Comparison of ENCODE assay signal across 10 cellular contexts in genomic region chr6:134318396-134319281, GRCh38. TPM values are rescaled to one million over a fixed set of nuclear protein-coding genes. Genes with fewer than 3 reads are reported as not detected.
DNase-seq lines count a peak whose midpoint lies in the region; ATAC-seq and TF ChIP-seq lines count a peak whose summit lies in the region.
"Had no signal": no experiment of that assay in that cellular context is flagged by ENCODE, and none has a peak within 500 bp of the region (broad histone marks: within the 10 kb centered on the region; RNA-seq: fewer than 3 reads in every experiment).

No MANE protein-coding gene starts in this region.

- peak overlapping the region; percentile 14 for H3K27ac Mint-ChIP-seq in activated naive CD4-positive, alpha-beta T cell treated with anti-CD3 and anti-CD28 coated beads for 36 hours
- H3K27ac Mint-ChIP-seq in activated T-helper 2 cell treated with anti-CD3 and anti-CD28 coated beads, Interferon-gamma antibody, Interleukin-2, Interleukin-4, amounts not matched to agents 10 μg/mL and 5 μg/mL and 100 μg/mL, durations not matched to agents 14 hours and 24 hours and 36 hours = no peak overlapping the region

- H3K27ac ChIP-seq in suprapubic skin = no peak overlapping the region

- peak overlapping the region; percentile 54 for H3K4me3 ChIP-seq in suprapubic skin

- H3K27me3 Mint-ChIP-seq in activated naive CD4-positive, alpha-beta T cell treated with anti-CD3 and anti-CD28 coated beads for 36 hours (ENCODE audit: low read depth) = peaks cover 21% of the 10 kb centered on the region
- H3K27me3 Mint-ChIP-seq in activated T-helper 2 cell treated with anti-CD3 and anti-CD28 coated beads, Interferon-gamma antibody, Interleukin-2, Interleukin-4, amounts not matched to agents 10 μg/mL and 5 μg/mL and 100 μg/mL, durations not matched to agents 14 hours and 24 hours and 36 hours (ENCODE audit: low read depth) = peaks cover 39% of the 10 kb centered on the region

- CTCF ChIA-PET in activated naive CD4-positive, alpha-beta T cell treated with anti-CD3 and anti-CD28 coated beads for 36 hours (lab: Charles Lee) = interaction anchor here (0.7 to 2.3 kb wide), 4 partner anchors 10 to 87 kb away, joined by 3 to 9 read pairs (median 4); no protein-coding TSS in a partner anchor

- 51% methylated on average over 5 of the region's 5 CpGs for WGBS in suprapubic skin

- no peaks in the 10 kb centered on the region for H3K36me3 ChIP-seq in suprapubic skin

- no peak for TF ChIP-seq CTCF in suprapubic skin (IDR thresholded peaks at IDR 0.05)

- H3K4me1 Mint-ChIP-seq in activated naive CD4-positive, alpha-beta T cell treated with anti-CD3 and anti-CD28 coated beads for 36 hours (ENCODE audit: low read depth) = peaks cover 29% of the 10 kb centered on the region
- peaks cover 19% of the 10 kb centered on the region for H3K4me1 Mint-ChIP-seq in activated T-helper 2 cell treated with anti-CD3 and anti-CD28 coated beads, Interferon-gamma antibody, Interleukin-2, Interleukin-4, amounts not matched to agents 10 μg/mL and 5 μg/mL and 100 μg/mL, durations not matched to agents 14 hours and 24 hours and 36 hours (ENCODE audit: low read depth)

- no peak for ATAC-seq in GM19328 (IDR thresholded peaks at IDR 0.05; ENCODE audit: unreplicated experiment)
- no peak for ATAC-seq in GM21515 (IDR thresholded peaks at IDR 0.05; ENCODE audit: unreplicated experiment)

- peaks cover 4% of the 10 kb centered on the region for H3K36me3 Mint-ChIP-seq in activated naive CD4-positive, alpha-beta T cell treated with anti-CD3 and anti-CD28 coated beads for 36 hours (ENCODE audit: low read depth)
- H3K36me3 Mint-ChIP-seq in activated T-helper 2 cell treated with anti-CD3 and anti-CD28 coated beads, Interferon-gamma antibody, Interleukin-2, Interleukin-4, amounts not matched to agents 10 μg/mL and 5 μg/mL and 100 μg/mL, durations not matched to agents 14 hours and 24 hours and 36 hours (ENCODE audit: low read depth) = no peaks in the 10 kb centered on the region

- TF ChIP-seq POLR2A in suprapubic skin (IDR thresholded peaks at IDR 0.05) = no peak

- TF ChIP-seq EP300 in suprapubic skin (IDR thresholded peaks at IDR 0.05) = no peak

- peak overlapping the region; percentile 85 for H3K4me3 Mint-ChIP-seq in activated naive CD4-positive, alpha-beta T cell treated with anti-CD3 and anti-CD28 coated beads for 36 hours
- peak overlapping the region; percentile 85 for H3K4me3 Mint-ChIP-seq in activated T-helper 2 cell treated with anti-CD3 and anti-CD28 coated beads, Interferon-gamma antibody, Interleukin-2, Interleukin-4, amounts not matched to agents 10 μg/mL and 5 μg/mL and 100 μg/mL, durations not matched to agents 14 hours and 24 hours and 36 hours (ENCODE audit: low read depth)

- intact Hi-C loops in activated naive CD4-positive, alpha-beta T cell treated with anti-CD3 and anti-CD28 coated beads for 36 hours (cut with micrococcal nuclease) = loop anchor here (2.0 kb wide), 1 partner anchor 42 kb away; no protein-coding TSS in a partner anchor
- intact Hi-C loops in activated T-helper 2 cell treated with anti-CD3 and anti-CD28 coated beads, Interferon-gamma antibody, Interleukin-2, Interleukin-4, amounts not matched to agents 10 μg/mL and 5 μg/mL and 100 μg/mL, durations not matched to agents 14 hours and 24 hours and 36 hours (cut with micrococcal nuclease) = no loop called here

- peaks cover 6% of the 10 kb centered on the region for H3K9me3 Mint-ChIP-seq in activated naive CD4-positive, alpha-beta T cell treated with anti-CD3 and anti-CD28 coated beads for 36 hours
- H3K9me3 Mint-ChIP-seq in activated T-helper 2 cell treated with anti-CD3 and anti-CD28 coated beads, Interferon-gamma antibody, Interleukin-2, Interleukin-4, amounts not matched to agents 10 μg/mL and 5 μg/mL and 100 μg/mL, durations not matched to agents 14 hours and 24 hours and 36 hours = peaks cover 10% of the 10 kb centered on the region

- H3K9me3 ChIP-seq in suprapubic skin = no peaks in the 10 kb centered on the region

- no peak for DNase-seq in activated naive CD4-positive, alpha-beta T cell treated with anti-CD3 and anti-CD28 coated beads for 36 hours
- no peak for DNase-seq in activated naive CD4-positive, alpha-beta T cell treated with anti-CD3 and anti-CD28 coated beads, Interleukin-2, amount 50 U/mL, for 16 hours
- no peak for DNase-seq in activated T-helper 2 cell treated with anti-CD3 and anti-CD28 coated beads, Interferon-gamma antibody, Interleukin-2, Interleukin-4, amounts not matched to agents 10 μg/mL and 5 μg/mL and 100 μg/mL, durations not matched to agents 14 hours and 24 hours and 36 hours (ENCODE audit: low spot score)
- DNase-seq in globus pallidus (ENCODE audit: low spot score) (peak; percentile 47), suprapubic skin (ENCODE audit: low spot score in 2 of 2) (no peak), NCI-H2107 (lab: John Stamatoyannopoulos, UW) (no peak)
- DNase-seq: GOT3, NCI-H1436 treated with DMSO at 0.1 percent for 48 hours had no signal

- peaks cover 11% of the 10 kb centered on the region for H3K4me1 ChIP-seq in suprapubic skin

- H3K27me3 ChIP-seq in suprapubic skin = peaks cover 4% of the 10 kb centered on the region

RNA-seq across cellular contexts. Expression of gene SGK1, which starts 0.7 kb away (rescaled TPM):
- 100 to 1,000 TPM; 202 to 208 TPM for total RNA-seq in activated naive CD4-positive, alpha-beta T cell treated with anti-CD3 and anti-CD28 coated beads for 36 hours
- total RNA-seq in activated T-helper 2 cell treated with anti-CD3 and anti-CD28 coated beads, Interferon-gamma antibody, Interleukin-2, Interleukin-4, amounts not matched to agents 10 μg/mL and 5 μg/mL and 100 μg/mL, durations not matched to agents 14 hours and 24 hours and 36 hours = 74.0 and 75.7 TPM in 2 replicates
- total RNA-seq in suprapubic skin = 100 to 1,000 TPM; 379 to 684 (median 450) TPM
